ENCODE assay signal across 9 cellular contexts in the genomic region with DNA sequence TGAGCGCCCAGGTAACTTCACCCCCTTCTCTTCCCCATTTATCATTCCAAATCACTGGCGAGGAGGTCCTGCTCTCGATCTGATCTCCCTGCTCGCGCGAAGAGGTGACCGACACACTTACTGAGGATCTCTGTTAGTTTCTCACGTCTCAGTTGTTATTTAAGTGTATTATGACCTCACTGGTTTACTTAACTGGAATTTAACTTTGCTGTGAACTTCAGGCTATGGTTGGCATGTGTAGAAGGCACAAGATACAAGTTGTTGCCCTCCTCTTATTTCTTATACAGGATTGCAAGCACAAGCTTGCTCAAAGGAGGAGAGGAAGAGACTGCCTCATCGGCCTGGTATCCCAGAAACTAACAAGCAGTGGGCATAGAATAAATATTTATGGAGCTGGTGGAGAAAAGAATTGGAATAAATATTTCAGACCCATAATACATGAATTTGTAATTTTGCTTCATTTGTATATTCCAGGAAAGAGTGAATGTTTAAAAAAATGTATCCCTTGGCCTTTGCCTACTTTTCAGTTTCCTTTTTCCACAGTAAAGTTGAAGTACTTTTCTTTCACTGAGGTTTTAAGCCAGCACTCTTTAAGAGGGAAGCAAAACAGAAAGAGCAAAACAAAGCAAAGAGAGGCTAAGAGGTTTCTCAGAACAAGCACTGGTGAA. TPM values are rescaled to one million over a fixed set of nuclear protein-coding genes. Genes with fewer than 3 reads are reported as not detected.
A peak's percentile ranks its signal among the peaks of the same experiment; 100 is the strongest.
DNase-seq lines count a peak whose midpoint lies in the region; ATAC-seq and TF ChIP-seq lines count a peak whose summit lies in the region.
"Had no signal": no experiment of that assay in that cellular context is flagged by ENCODE, and none has a peak within 500 bp of the region (broad histone marks: within the 10 kb centered on the region; RNA-seq: fewer than 3 reads in every experiment).

No MANE protein-coding gene starts in this region.

- H3K27me3 ChIP-seq in NT2/D1 (ENCODE audit: insufficient read depth, insufficient read length) (no peaks in the 10 kb centered on the region), ectodermal cell (ENCODE audit: control insufficient read depth, insufficient read depth, low read length, poor library complexity, severe bottlenecking) (peaks cover 15% of the 10 kb centered on the region), mesenchymal stem cell (ENCODE audit: control insufficient read depth in 1 of 2, insufficient read depth in 1 of 2, low read length in 2 of 2) (no peaks in the 10 kb centered on the region)

- no peak overlapping the region for H2AFZ ChIP-seq in mesenchymal stem cell (ENCODE audit: low read depth, low read length)

- no peaks in the 10 kb centered on the region for H3K9me3 Mint-ChIP-seq in type B pancreatic cell

- no peaks in the 10 kb centered on the region for H3K27me3 Mint-ChIP-seq in type B pancreatic cell

- H3K4me2 ChIP-seq in mesenchymal stem cell (ENCODE audit: low read length, poor library complexity, severe bottlenecking) = peak overlapping the region; percentile 58

- no peak overlapping the region for H3K27ac ChIP-seq in ectodermal cell (ENCODE audit: insufficient read depth, low read depth, low read length, poor library complexity, severe bottlenecking)
- H3K27ac ChIP-seq in mesenchymal stem cell (ENCODE audit: low read length, poor library complexity, severe bottlenecking) = peak overlapping the region; percentile 69

- peaks cover 7% of the 10 kb centered on the region for H3K36me3 ChIP-seq in NT2/D1 (ENCODE audit: insufficient read depth, insufficient read length, low read length)
- no peaks in the 10 kb centered on the region for H3K36me3 ChIP-seq in ectodermal cell (ENCODE audit: control insufficient read depth, insufficient read depth, low read length)
- peaks cover 3 to 4% of the 10 kb centered on the region in 2 experiments for H3K36me3 ChIP-seq in mesenchymal stem cell (ENCODE audit: control insufficient read depth in 1 of 2, insufficient read depth in 2 of 2, low read depth in 1 of 2, low read length in 2 of 2)

- peak overlapping the region; percentile 87 for H4K91ac ChIP-seq in mesenchymal stem cell (ENCODE audit: low read length)

- H3K4ac ChIP-seq in mesenchymal stem cell (ENCODE audit: low read depth in 1 of 2, low read length in 2 of 2) = peak overlapping the region; percentile 85 to 90

- peak overlapping the region; percentile 79 for H3K4me3 ChIP-seq in NT2/D1 (ENCODE audit: insufficient read length, low read depth)
- H3K4me3 ChIP-seq in ectodermal cell (ENCODE audit: insufficient read depth, low read depth, low read length) = peak overlapping the region; percentile 85
- H3K4me3 ChIP-seq in mesenchymal stem cell (ENCODE audit: insufficient read depth in 1 of 2, low read depth in 1 of 2, low read length in 2 of 2) = peak overlapping the region; percentile 62 to 92

- H2BK15ac ChIP-seq in mesenchymal stem cell (ENCODE audit: low read depth, poor library complexity, severe bottlenecking) = no peak overlapping the region

- H3K4me1 Mint-ChIP-seq in type B pancreatic cell (ENCODE audit: unreplicated experiment) = peaks cover 26% of the 10 kb centered on the region

- H3K18ac ChIP-seq in mesenchymal stem cell (ENCODE audit: low read depth in 1 of 2, low read length in 2 of 2) = peak overlapping the region; percentile 67 to 81

- DNase-seq in EL (peak; percentile 58), NT2/D1 (ENCODE audit: low read depth, low spot score) (no peak), mesenchymal stem cell (peak; percentile 72), type B pancreatic cell (ENCODE audit: extremely low spot score, unreplicated experiment) (no peak)

- H3K23ac ChIP-seq in mesenchymal stem cell (ENCODE audit: low read length in 2 of 2) = no peak overlapping the region

- H2BK5ac ChIP-seq in mesenchymal stem cell (ENCODE audit: low read depth, low read length, poor library complexity, severe bottlenecking) = peak overlapping the region; percentile 69

- no peak overlapping the region for H2AK5ac ChIP-seq in mesenchymal stem cell (ENCODE audit: low read length, severe bottlenecking)

- H3K9me3 ChIP-seq in NT2/D1 (ENCODE audit: insufficient read depth, low read length) (no peaks in the 10 kb centered on the region), ectodermal cell (ENCODE audit: control insufficient read depth, low read length) (no peaks in the 10 kb centered on the region), mesenchymal stem cell (ENCODE audit: control insufficient read depth, low read length) (no peaks in the 10 kb centered on the region)

- WGBS in ectodermal cell, 2 experiments = 12 to 26% methylated on average over 8 of the region's 9 CpGs
- whole genome bisulfite sequencing in mesenchymal stem cell = 0% methylated on average over 8 of the region's 9 CpGs

- TF ChIP-seq CTCF in type B pancreatic cell (conservative IDR thresholded peaks at IDR 0.05) = no peak

- ATAC-seq in HG02623 (IDR thresholded peaks at IDR 0.05; ENCODE audit: unreplicated experiment) (no peak), HG03460 (IDR thresholded peaks at IDR 0.05; ENCODE audit: unreplicated experiment) (no peak), GM21576 (IDR thresholded peaks at IDR 0.05; ENCODE audit: unreplicated experiment) (no peak)

- H3K9ac ChIP-seq in NT2/D1 (ENCODE audit: insufficient read length, low read depth) = peak overlapping the region; percentile 88
- peak overlapping the region; percentile 90 for H3K9ac ChIP-seq in mesenchymal stem cell (ENCODE audit: low read length)

- H2BK12ac ChIP-seq in mesenchymal stem cell (ENCODE audit: low read length in 2 of 2) = no peak overlapping the region

- peaks cover 19% of the 10 kb centered on the region for H3K36me3 Mint-ChIP-seq in type B pancreatic cell
- H3K36me3 Mint-ChIP-seq: IgD-negative memory B cell had no signal

- peaks cover 5% of the 10 kb centered on the region for H3K79me1 ChIP-seq in mesenchymal stem cell (replicated peaks; ENCODE audit: low read length, poor library complexity, severe bottlenecking)

- H3K4me3 Mint-ChIP-seq in type B pancreatic cell = peak overlapping the region; percentile 92

- H3K14ac ChIP-seq in mesenchymal stem cell (ENCODE audit: low read length in 2 of 2) = no peak overlapping the region

- peak overlapping the region; percentile 87 for H3K27ac Mint-ChIP-seq in type B pancreatic cell
- H3K27ac Mint-ChIP-seq: IgD-negative memory B cell had no signal

- H3K4me1 ChIP-seq in NT2/D1 (ENCODE audit: insufficient read depth, insufficient read length) = no peaks in the 10 kb centered on the region
- peaks cover 22% of the 10 kb centered on the region for H3K4me1 ChIP-seq in ectodermal cell (ENCODE audit: control insufficient read depth, insufficient read depth, low read length)
- peaks cover 4% of the 10 kb centered on the region for H3K4me1 ChIP-seq in mesenchymal stem cell (ENCODE audit: control insufficient read depth, insufficient read depth, low read depth, low read length)

- peak overlapping the region; percentile 1 for H4K8ac ChIP-seq in mesenchymal stem cell (ENCODE audit: low read length)

- no peak overlapping the region for H2BK120ac ChIP-seq in mesenchymal stem cell (ENCODE audit: low read depth, low read length)

RNA-seq across cellular contexts. Expression of a gene that starts 1.3 kb away (rescaled TPM):
- polyA plus RNA-seq in ectodermal cell (2013, experiment 1 of 4) = 13.3 TPM
- 12.0 TPM for polyA plus RNA-seq in ectodermal cell (2013, experiment 2 of 4)
- 10.8 TPM for polyA plus RNA-seq in ectodermal cell (2013, experiment 3 of 4)
- polyA plus RNA-seq in ectodermal cell (2013, experiment 4 of 4) = 10.6 TPM
- polyA plus RNA-seq in mesenchymal stem cell (2013, experiment 1 of 2) = 12.7 TPM
- 12.3 TPM for polyA plus RNA-seq in mesenchymal stem cell (2013, experiment 2 of 2)
- total RNA-seq in type B pancreatic cell (ENCODE audit: low replicate concordance) = 22.1 and 49.6 TPM in 2 replicates
- polyA plus RNA-seq: IgD-negative memory B cell had no signal

Comparison
In these comparisons a context has a peak if more than half of its experiments do, and no peak if none do; other contexts are left out.
1. DNase-seq: peak in EL (single experiment) and mesenchymal stem cell (single experiment); none in NT2/D1 (single experiment) and type B pancreatic cell (single experiment).
2. Peak in every context shown above with its lines, with median percentiles within 50 percentile points of each other: H3K4me3 ChIP-seq.